Comparison of ENCODE assay signal across 1 cellular context in genomic region chr10:110007171-110007700, GRCh38.
TF ChIP-seq lines count a peak whose summit lies in the region.

No MANE protein-coding gene starts in this region.

TF ChIP-seq in HepG2, 621 proteins besides CTCF, POLR2A, EP300 and RAD21 (continued from another document):
- no peak for TF ChIP-seq THRA (CRISPR knock-in tag; IDR thresholded peaks at IDR 0.05; ENCODE audit: borderline replicate concordance)
- TF ChIP-seq TFAP4 (IDR thresholded peaks at IDR 0.05; ENCODE audit: borderline replicate concordance, low read depth), result 0 out of 2 replicates have a peak, but pooled peaks have one; percentile 16
- no peak for TF ChIP-seq ZNF674 (CRISPR knock-in tag; IDR thresholded peaks at IDR 0.05; ENCODE audit: low read depth)
- no peak for TF ChIP-seq FOXJ3 (CRISPR knock-in tag; IDR thresholded peaks at IDR 0.05; ENCODE audit: borderline replicate concordance)
- TF ChIP-seq ZNF562 (CRISPR knock-in tag; IDR thresholded peaks at IDR 0.05; ENCODE audit: borderline replicate concordance), result no peak
- TF ChIP-seq ATF6 (CRISPR knock-in tag; conservative IDR thresholded peaks at IDR 0.05), result no peak
- no peak for TF ChIP-seq STAG1 (CRISPR knock-in tag; IDR thresholded peaks at IDR 0.05)
- TF ChIP-seq ZNF704 (CRISPR knock-in tag; IDR thresholded peaks at IDR 0.05; ENCODE audit: borderline replicate concordance), result 0 out of 2 replicates have a peak, but pooled peaks have one; percentile 11
- no peak for TF ChIP-seq RBM22 (optimal IDR thresholded peaks at IDR 0.05; ENCODE audit: low read length)
- TF ChIP-seq NCOA5 (CRISPR knock-in tag; IDR thresholded peaks at IDR 0.05), result no peak
- 0 out of 2 replicates have a peak, but pooled peaks have one; percentile 29 for TF ChIP-seq ZNF615 (CRISPR knock-in tag; IDR thresholded peaks at IDR 0.05; ENCODE audit: borderline replicate concordance)
- 0 out of 2 replicates have a peak, but pooled peaks have one; percentile 35 for TF ChIP-seq ZBTB38 (CRISPR knock-in tag; IDR thresholded peaks at IDR 0.05)
- peak; percentile 21; the same call in 1 of the 2 replicates for TF ChIP-seq ZKSCAN8 (CRISPR knock-in tag; IDR thresholded peaks at IDR 0.05; ENCODE audit: borderline replicate concordance)
- no peak for TF ChIP-seq CEBPZ (IDR thresholded peaks at IDR 0.05; ENCODE audit: low read length)
- peak; percentile 69; the same call in 1 of the 2 replicates for TF ChIP-seq POLR2AphosphoS5 (IDR thresholded peaks at IDR 0.05; ENCODE audit: low read depth, low read length)
- no peak for TF ChIP-seq ZNF619 (CRISPR knock-in tag; IDR thresholded peaks at IDR 0.05)
- TF ChIP-seq NBN (conservative IDR thresholded peaks at IDR 0.05), result no peak
- TF ChIP-seq ZNF768 (CRISPR knock-in tag; IDR thresholded peaks at IDR 0.05), result peak; percentile 23; the same call in 1 of the 2 replicates
- TF ChIP-seq ZNF180 (CRISPR knock-in tag; IDR thresholded peaks at IDR 0.05; ENCODE audit: borderline replicate concordance, low read depth), result 0 out of 2 replicates have a peak, but pooled peaks have one; percentile 13
- TF ChIP-seq E2F5 (CRISPR knock-in tag; conservative IDR thresholded peaks at IDR 0.05), result no peak
- no peak; the same call in none of the 2 replicates for TF ChIP-seq KAT8 (CRISPR knock-in tag; IDR thresholded peaks at IDR 0.05)
- TF ChIP-seq ZNF383 (CRISPR knock-in tag; IDR thresholded peaks at IDR 0.05; ENCODE audit: borderline replicate concordance), result no peak
- no peak for TF ChIP-seq DR1 (CRISPR knock-in tag; IDR thresholded peaks at IDR 0.05)
- peak; percentile 98 for TF ChIP-seq ZBTB7B (CRISPR knock-in tag; IDR thresholded peaks at IDR 0.05)
- peak; percentile 57; the same call in 1 of the 2 replicates for TF ChIP-seq ZBTB20 (CRISPR knock-in tag; IDR thresholded peaks at IDR 0.05; ENCODE audit: borderline replicate concordance, low read depth)
- TF ChIP-seq PHF8 (CRISPR knock-in tag; IDR thresholded peaks at IDR 0.05), result peak; percentile 65; the same call in 1 of the 2 replicates
TF ChIP-seq in HepG2: peak in this region for 148.
